17 cellular contexts compared by ENCODE assay signal in the genomic region with DNA sequence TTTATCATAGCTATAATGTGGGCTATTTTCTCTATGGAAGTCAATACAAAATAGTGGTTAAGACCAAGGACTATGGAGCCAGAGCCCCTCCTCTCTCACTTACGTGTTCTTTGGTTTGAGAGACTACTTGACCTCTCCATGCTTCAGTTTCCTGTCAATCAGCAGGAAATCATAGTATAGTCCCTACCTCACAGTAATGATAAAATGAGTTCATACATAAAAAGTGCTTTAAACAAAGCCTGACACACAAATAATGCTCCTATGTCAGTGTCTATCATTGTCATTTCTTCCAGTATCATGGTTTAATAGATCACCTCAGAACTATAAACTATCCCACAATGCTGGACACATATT.
A peak's percentile ranks its signal among the peaks of the same experiment; 100 is the strongest.
DNase-seq lines count a peak whose midpoint lies in the region; ATAC-seq, FAIRE-seq and TF ChIP-seq lines count a peak whose summit lies in the region.
"Had no signal": no experiment of that assay in that cellular context is flagged by ENCODE, and none has a peak within 500 bp of the region (broad histone marks: within the 10 kb centered on the region; RNA-seq: fewer than 3 reads in every experiment).

No MANE protein-coding gene starts in this region.

- no peak overlapping the region for H3K4me3 Mint-ChIP-seq in activated naive CD4-positive, alpha-beta T cell treated with anti-CD3 and anti-CD28 coated beads, Interleukin-2, amount 10 ng/mL, durations not matched to agents 7 days and 5 days
- peak overlapping the region; percentile 28 for H3K4me3 Mint-ChIP-seq in activated T-helper 17 cell treated with anti-CD3 and anti-CD28 coated beads, Interleukin-2, amount 50 U/mL, for 72 hours
- H3K4me3 Mint-ChIP-seq in stimulated activated naive CD8-positive, alpha-beta T cell treated with anti-CD3 and anti-CD28 coated beads, Interleukin-15, Interleukin-2, amounts not matched to agents 100 ng/mL and 50 ng/mL, for 24 hours = peak overlapping the region; percentile 28
- H3K4me3 Mint-ChIP-seq in H9 = no peak overlapping the region; a peak in 1 of 5 replicates
- H3K4me3 Mint-ChIP-seq: memory B cell had no signal

- H4K8ac ChIP-seq in mesenchymal stem cell (ENCODE audit: low read length) (no peak overlapping the region), H9 (replicated peaks; ENCODE audit: insufficient read length, low read depth, low read length) (no peak overlapping the region)

- H3K9me3 ChIP-seq in mesenchymal stem cell (ENCODE audit: control insufficient read depth, low read length) (no peaks in the 10 kb centered on the region), MM.1S (replicated peaks; ENCODE audit: insufficient read depth, low read length) (no peaks in the 10 kb centered on the region), H9 (ENCODE audit: control insufficient read depth, low read depth, low read length) (no peaks in the 10 kb centered on the region)
- H3K9me3 ChIP-seq: stomach had no signal

- H3F3A ChIP-seq in MM.1S (ENCODE audit: insufficient read depth, low read length) = no peaks in the 10 kb centered on the region

- peaks cover 4% of the 10 kb centered on the region for H3K4me1 ChIP-seq in mesenchymal stem cell (ENCODE audit: control insufficient read depth, insufficient read depth, low read depth, low read length)
- no peaks in the 10 kb centered on the region for H3K4me1 ChIP-seq in MM.1S (ENCODE audit: low read length)
- no peaks in the 10 kb centered on the region for H3K4me1 ChIP-seq in H9 (ENCODE audit: insufficient read depth, low read length)

- H2BK120ac ChIP-seq in mesenchymal stem cell (ENCODE audit: low read depth, low read length) (no peak overlapping the region), H9 (ENCODE audit: low read depth, low read length, poor library complexity, severe bottlenecking) (no peak overlapping the region)

- no peak overlapping the region for H2BK5ac ChIP-seq in mesenchymal stem cell (ENCODE audit: low read depth, low read length, poor library complexity, severe bottlenecking)
- H2BK5ac ChIP-seq in H9 (ENCODE audit: insufficient read length, low read length) = no peak overlapping the region

- no peak for TF ChIP-seq CTCF in MM.1S (IDR thresholded peaks at IDR 0.05; ENCODE audit: low read length)
- no peak for TF ChIP-seq CTCF in H9 (conservative IDR thresholded peaks at IDR 0.05)

- no peaks in the 10 kb centered on the region for H3K9me3 Mint-ChIP-seq in activated naive CD4-positive, alpha-beta T cell treated with anti-CD3 and anti-CD28 coated beads, Interleukin-2, amount 50 U/mL, for 72 hours
- H3K9me3 Mint-ChIP-seq in activated naive CD4-positive, alpha-beta T cell treated with anti-CD3 and anti-CD28 coated beads, Interleukin-2, amount 10 ng/mL, durations not matched to agents 7 days and 5 days = no peaks in the 10 kb centered on the region
- H3K9me3 Mint-ChIP-seq in activated T-helper 17 cell treated with anti-CD3 and anti-CD28 coated beads, Interleukin-2, amount 50 U/mL, for 72 hours = no peaks in the 10 kb centered on the region
- H3K9me3 Mint-ChIP-seq in stimulated activated naive CD8-positive, alpha-beta T cell treated with anti-CD3 and anti-CD28 coated beads, Interleukin-15, Interleukin-2, amounts not matched to agents 100 ng/mL and 50 ng/mL, for 24 hours = no peaks in the 10 kb centered on the region
- H3K9me3 Mint-ChIP-seq in H9 = no peaks in the 10 kb centered on the region
- H3K9me3 Mint-ChIP-seq: memory B cell had no signal

- no peak for DNase-seq in activated naive CD4-positive, alpha-beta T cell treated with anti-CD3 and anti-CD28 coated beads, Interleukin-2, amount 50 U/mL, for 72 hours (ENCODE audit: low spot score in 2 of 2)
- DNase-seq in activated naive CD4-positive, alpha-beta T cell treated with anti-CD3 and anti-CD28 coated beads, Interleukin-2, amount 10 ng/mL, durations not matched to agents 7 days and 5 days = no peak
- peak; percentile 47 for DNase-seq in mesenchymal stem cell
- no peak for DNase-seq in MM.1S
- no peak for DNase-seq in RCC 7860 (ENCODE audit: low spot score)
- DNase-seq in H9 = no peak
- DNase-seq: activated T-cell treated with anti-CD3 and anti-CD28 coated beads, Interleukin-2, amount 50 U/mL, for 1 hour; DND-41; NCI-H226; stimulated activated CD4-positive, alpha-beta T cell treated with anti-CD3 and anti-CD28 coated beads, Interleukin-4, amount 100 ng/mL, for 24 hours; stomach had no signal

- H4K20me1 ChIP-seq in MM.1S (ENCODE audit: insufficient read depth, low read length) (peaks cover 20% of the 10 kb centered on the region; the same call in 1 of the 2 replicates), H9 (ENCODE audit: control insufficient read depth, insufficient read depth, insufficient read length) (no peaks in the 10 kb centered on the region)

- H3K9ac ChIP-seq in mesenchymal stem cell (ENCODE audit: low read length) = no peak overlapping the region
- no peak overlapping the region for H3K9ac ChIP-seq in MM.1S (ENCODE audit: low read length)
- H3K9ac ChIP-seq in H9 (ENCODE audit: extremely low read depth, insufficient read length, low read length) = no peak overlapping the region

- H3K4me1 Mint-ChIP-seq in activated naive CD4-positive, alpha-beta T cell treated with anti-CD3 and anti-CD28 coated beads, Interleukin-2, amount 10 ng/mL, durations not matched to agents 7 days and 5 days = peaks cover 57% of the 10 kb centered on the region
- peaks cover 39% of the 10 kb centered on the region for H3K4me1 Mint-ChIP-seq in activated T-helper 17 cell treated with anti-CD3 and anti-CD28 coated beads, Interleukin-2, amount 50 U/mL, for 72 hours
- peaks cover 88% of the 10 kb centered on the region for H3K4me1 Mint-ChIP-seq in stimulated activated naive CD8-positive, alpha-beta T cell treated with anti-CD3 and anti-CD28 coated beads, Interleukin-15, Interleukin-2, amounts not matched to agents 100 ng/mL and 50 ng/mL, for 24 hours (ENCODE audit: low read depth)
- H3K4me1 Mint-ChIP-seq in H9 = peaks cover 27 to 36% of the 10 kb centered on the region in 2 experiments

- no peak overlapping the region for H4K5ac ChIP-seq in H9 (ENCODE audit: insufficient read length, low read depth, low read length)

- CTCF ChIA-PET in activated naive CD4-positive, alpha-beta T cell treated with anti-CD3 and anti-CD28 coated beads, Interleukin-2, amount 10 ng/mL, durations not matched to agents 7 days and 5 days (lab: Charles Lee) = interaction anchor here (0.6 kb wide), 1 partner anchor 220 kb away, joined by 3 read pairs; no protein-coding TSS in a partner anchor

- no peak overlapping the region for H3K23ac ChIP-seq in mesenchymal stem cell (ENCODE audit: low read length in 2 of 2)
- H3K23ac ChIP-seq in H9 (ENCODE audit: insufficient read length, low read depth, low read length) = no peak overlapping the region

- no peak overlapping the region for H3T11ph ChIP-seq in H9 (ENCODE audit: low read length)

- no peaks in the 10 kb centered on the region for H3K36me3 ChIP-seq in mesenchymal stem cell (ENCODE audit: control insufficient read depth in 1 of 2, insufficient read depth in 2 of 2, low read depth in 1 of 2, low read length in 2 of 2)
- no peaks in the 10 kb centered on the region for H3K36me3 ChIP-seq in MM.1S (replicated peaks; ENCODE audit: insufficient read depth, low read length)
- H3K36me3 ChIP-seq: stomach had no signal

- peak overlapping the region; percentile 56 to 57 for H3K27ac Mint-ChIP-seq in activated naive CD4-positive, alpha-beta T cell treated with anti-CD3 and anti-CD28 coated beads, Interleukin-2, amount 50 U/mL, for 72 hours
- H3K27ac Mint-ChIP-seq in activated naive CD4-positive, alpha-beta T cell treated with anti-CD3 and anti-CD28 coated beads, Interleukin-2, amount 10 ng/mL, durations not matched to agents 7 days and 5 days = no peak overlapping the region
- peak overlapping the region; percentile 11 for H3K27ac Mint-ChIP-seq in activated T-helper 17 cell treated with anti-CD3 and anti-CD28 coated beads, Interleukin-2, amount 50 U/mL, for 72 hours
- H3K27ac Mint-ChIP-seq in stimulated activated naive CD8-positive, alpha-beta T cell treated with anti-CD3 and anti-CD28 coated beads, Interleukin-15, Interleukin-2, amounts not matched to agents 100 ng/mL and 50 ng/mL, for 24 hours = peak overlapping the region; percentile 76
- peak overlapping the region in 1 of 3 experiments; percentile 67; a peak in 2 of 7 replicates for H3K27ac Mint-ChIP-seq in H9
- H3K27ac Mint-ChIP-seq: memory B cell had no signal

- no peak overlapping the region for H2BK20ac ChIP-seq in H9 (ENCODE audit: low read depth, low read length, poor library complexity, severe bottlenecking)

- peaks cover 98% of the 10 kb centered on the region for H3K79me2 ChIP-seq in MM.1S (ENCODE audit: low read length)
- no peaks in the 10 kb centered on the region; the same call in 1 of the 2 replicates for H3K79me2 ChIP-seq in H9 (ENCODE audit: insufficient read depth, low read length)

- H2AK5ac ChIP-seq in mesenchymal stem cell (ENCODE audit: low read length, severe bottlenecking) = no peak overlapping the region
- no peak overlapping the region for H2AK5ac ChIP-seq in H9 (ENCODE audit: insufficient read length, low read length)

- no peak overlapping the region for H3K27ac ChIP-seq in mesenchymal stem cell (ENCODE audit: low read length, poor library complexity, severe bottlenecking)
- no peak overlapping the region for H3K27ac ChIP-seq in MM.1S (ENCODE audit: low read length)
- no peak overlapping the region for H3K27ac ChIP-seq in H9 (ENCODE audit: insufficient read length, low read depth, low read length)
- H3K27ac ChIP-seq: stomach had no signal

- H3K56ac ChIP-seq in H9 (ENCODE audit: insufficient read length, low read depth, low read length) = no peak overlapping the region

- H3K18ac ChIP-seq in mesenchymal stem cell (ENCODE audit: low read depth in 1 of 2, low read length in 2 of 2) (no peak overlapping the region), H9 (ENCODE audit: insufficient read length, low read depth, low read length) (no peak overlapping the region)

- no peaks in the 10 kb centered on the region for H3K27me3 Mint-ChIP-seq in activated naive CD4-positive, alpha-beta T cell treated with anti-CD3 and anti-CD28 coated beads, Interleukin-2, amount 10 ng/mL, durations not matched to agents 7 days and 5 days
- H3K27me3 Mint-ChIP-seq in activated T-helper 17 cell treated with anti-CD3 and anti-CD28 coated beads, Interleukin-2, amount 50 U/mL, for 72 hours = no peaks in the 10 kb centered on the region
- H3K27me3 Mint-ChIP-seq in stimulated activated naive CD8-positive, alpha-beta T cell treated with anti-CD3 and anti-CD28 coated beads, Interleukin-15, Interleukin-2, amounts not matched to agents 100 ng/mL and 50 ng/mL, for 24 hours = no peaks in the 10 kb centered on the region
- H3K27me3 Mint-ChIP-seq in H9 (ENCODE audit: low read depth) = no peaks in the 10 kb centered on the region
- H3K27me3 Mint-ChIP-seq: memory B cell had no signal

- peaks cover 0 to 10% of the 10 kb centered on the region in 2 donors for H3K36me3 Mint-ChIP-seq in activated naive CD4-positive, alpha-beta T cell treated with anti-CD3 and anti-CD28 coated beads, Interleukin-2, amount 50 U/mL, for 72 hours
- H3K36me3 Mint-ChIP-seq in activated naive CD4-positive, alpha-beta T cell treated with anti-CD3 and anti-CD28 coated beads, Interleukin-2, amount 10 ng/mL, durations not matched to agents 7 days and 5 days = peaks cover 4% of the 10 kb centered on the region
- H3K36me3 Mint-ChIP-seq in activated T-helper 17 cell treated with anti-CD3 and anti-CD28 coated beads, Interleukin-2, amount 50 U/mL, for 72 hours (ENCODE audit: low read depth) = peaks cover 5% of the 10 kb centered on the region
- H3K36me3 Mint-ChIP-seq in stimulated activated naive CD8-positive, alpha-beta T cell treated with anti-CD3 and anti-CD28 coated beads, Interleukin-15, Interleukin-2, amounts not matched to agents 100 ng/mL and 50 ng/mL, for 24 hours (ENCODE audit: low read depth) = peaks cover 12% of the 10 kb centered on the region
- no peaks in the 10 kb centered on the region for H3K36me3 Mint-ChIP-seq in H9 (ENCODE audit: insufficient read depth in 1 of 3, low read depth in 3 of 3)
- H3K36me3 Mint-ChIP-seq: memory B cell had no signal

- 13% methylated on average over 1 of the region's 1 CpG for WGBS in mesenchymal stem cell
- no CpG with 5 or more reads among the region's 1 CpG for WGBS in H9 (ENCODE audit: extremely low coverage, insufficient read length, low lambda C conversion rate)

- no peak overlapping the region for H2BK12ac ChIP-seq in mesenchymal stem cell (ENCODE audit: low read length in 2 of 2)
- H2BK12ac ChIP-seq in H9 (ENCODE audit: insufficient read length, low read depth, low read length) = no peak overlapping the region

- no peak overlapping the region for H3K4ac ChIP-seq in mesenchymal stem cell (ENCODE audit: low read depth in 1 of 2, low read length in 2 of 2)
- no peak overlapping the region for H3K4ac ChIP-seq in H9 (ENCODE audit: low read depth, low read length)

- FAIRE-seq in RCC 7860 (lab: Jason Lieb, UNC) = no peak
- FAIRE-seq: bronchial epithelial cell, GM12878, TTC549 had no signal

- H2AFZ ChIP-seq in mesenchymal stem cell (ENCODE audit: low read depth, low read length) (no peak overlapping the region), MM.1S (ENCODE audit: low read length) (no peak overlapping the region), H9 (ENCODE audit: low read length) (no peak overlapping the region)

- no peak overlapping the region for H3K4me2 ChIP-seq in mesenchymal stem cell (ENCODE audit: low read length, poor library complexity, severe bottlenecking)
- H3K4me2 ChIP-seq in MM.1S (ENCODE audit: low read depth, low read length) = no peak overlapping the region
- no peak overlapping the region for H3K4me2 ChIP-seq in H9 (ENCODE audit: insufficient read depth, insufficient read length, low read length)

- H3K23me2 ChIP-seq in H9 (ENCODE audit: insufficient read length, low read depth, low read length, poor library complexity, severe bottlenecking) = no peaks in the 10 kb centered on the region

- no peak overlapping the region for H4K91ac ChIP-seq in mesenchymal stem cell (ENCODE audit: low read length)
- no peak overlapping the region for H4K91ac ChIP-seq in H9 (ENCODE audit: insufficient read length, low read depth, low read length)

- H2BK15ac ChIP-seq in mesenchymal stem cell (ENCODE audit: low read depth, poor library complexity, severe bottlenecking) (no peak overlapping the region), H9 (ENCODE audit: low read depth, low read length) (no peak overlapping the region)

- H3K27me3 ChIP-seq in mesenchymal stem cell (ENCODE audit: control insufficient read depth in 1 of 2, insufficient read depth in 1 of 2, low read length in 2 of 2) (no peaks in the 10 kb centered on the region), MM.1S (replicated peaks; ENCODE audit: insufficient read depth, low read length) (no peaks in the 10 kb centered on the region), H9 (ENCODE audit: insufficient read depth, low read length) (no peaks in the 10 kb centered on the region)
- H3K27me3 ChIP-seq: stomach had no signal

- H3K4me3 ChIP-seq in mesenchymal stem cell (ENCODE audit: insufficient read depth in 1 of 2, low read depth in 1 of 2, low read length in 2 of 2) = no peak overlapping the region
- H3K4me3 ChIP-seq in MM.1S (ENCODE audit: low read length) = no peak overlapping the region
- H3K4me3 ChIP-seq: GM12878, stomach had no signal

- peak in 1 of 2 donors; percentile 60 for ATAC-seq in activated naive CD4-positive, alpha-beta T cell treated with anti-CD3 and anti-CD28 coated beads, Interleukin-2, amount 50 U/mL, for 72 hours
- peak; percentile 54 for ATAC-seq in activated T-helper 17 cell treated with anti-CD3 and anti-CD28 coated beads, Interleukin-2, amount 50 U/mL, for 72 hours (replicated peaks)
- ATAC-seq: GM12878 had no signal

- peaks cover 5% of the 10 kb centered on the region for H3K79me1 ChIP-seq in mesenchymal stem cell (replicated peaks; ENCODE audit: low read length, poor library complexity, severe bottlenecking)
- no peaks in the 10 kb centered on the region for H3K79me1 ChIP-seq in H9 (ENCODE audit: insufficient read depth, low read depth, low read length, poor library complexity, severe bottlenecking)

- H3K14ac ChIP-seq in mesenchymal stem cell (ENCODE audit: low read length in 2 of 2) (no peak overlapping the region), H9 (ENCODE audit: insufficient read depth, low read length) (no peak overlapping the region)

- H3K9me2 ChIP-seq in MM.1S (replicated peaks; ENCODE audit: insufficient read depth, low read length) = no peaks in the 10 kb centered on the region

Comparison
In these comparisons a context has a peak if more than half of its experiments do, and no peak if none do; other contexts are left out.
1. H3K4me3 Mint-ChIP-seq: peak in activated T-helper 17 cell treated with anti-CD3 and anti-CD28 coated beads, Interleukin-2, amount 50 U/mL, for 72 hours (single experiment) and stimulated activated naive CD8-positive, alpha-beta T cell treated with anti-CD3 and anti-CD28 coated beads, Interleukin-15, Interleukin-2, amounts not matched to agents 100 ng/mL and 50 ng/mL, for 24 hours (single experiment); none in activated naive CD4-positive, alpha-beta T cell treated with anti-CD3 and anti-CD28 coated beads, Interleukin-2, amount 10 ng/mL, durations not matched to agents 7 days and 5 days (single experiment) and H9 (0 of 2).